Comparison of ENCODE assay signal across 1 cellular context in the genomic region with DNA sequence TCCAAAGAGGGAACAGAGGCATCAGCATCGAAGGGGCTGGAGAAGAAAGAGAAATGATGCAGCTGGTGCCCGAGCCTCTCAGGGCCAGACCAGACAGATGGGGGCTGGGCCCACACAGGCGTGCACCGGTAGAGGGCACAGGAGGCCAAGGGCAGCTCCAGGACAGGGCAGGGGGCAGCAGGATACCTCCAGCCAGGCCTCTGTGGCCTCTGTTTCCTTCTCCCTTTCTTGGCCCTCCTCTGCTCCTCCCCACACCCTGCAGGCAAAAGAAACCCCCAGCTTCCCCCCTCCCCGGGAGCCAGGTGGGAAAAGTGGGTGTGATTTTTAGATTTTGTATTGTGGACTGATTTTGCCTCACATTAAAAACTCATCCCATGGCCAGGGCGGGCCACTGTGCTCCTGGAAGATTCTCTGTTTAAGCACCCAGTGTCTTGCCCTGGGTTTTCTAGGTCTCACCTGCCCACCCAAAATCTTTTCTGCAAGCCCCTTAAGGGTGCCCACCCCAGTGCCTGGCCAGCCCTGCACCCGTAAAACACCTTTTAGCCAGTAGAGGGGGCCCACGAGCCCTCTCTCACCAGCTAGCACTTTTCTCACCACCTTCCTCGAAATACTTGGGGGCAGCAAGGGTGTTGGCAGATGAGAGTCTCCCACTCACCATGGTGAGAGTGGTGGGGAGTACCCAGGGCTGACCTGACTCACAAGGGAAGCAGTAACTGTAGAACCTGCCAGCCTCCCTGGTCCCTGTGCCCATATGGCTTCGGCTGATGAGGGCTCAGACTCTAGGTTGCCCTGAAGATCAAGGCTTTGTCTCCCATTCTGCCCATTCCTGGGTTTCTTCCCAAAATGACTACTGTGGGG.
A peak's percentile ranks its signal among the peaks of the same experiment; 100 is the strongest.
TF ChIP-seq lines count a peak whose summit lies in the region.

No MANE protein-coding gene starts in this region.

TF ChIP-seq in SK-N-SH treated with all-trans-retinoic acid at 6 μM for 48 hours, 23 proteins besides CTCF, POLR2A, EP300 and RAD21 (continued from another document):
- TF ChIP-seq, protein P1, sequence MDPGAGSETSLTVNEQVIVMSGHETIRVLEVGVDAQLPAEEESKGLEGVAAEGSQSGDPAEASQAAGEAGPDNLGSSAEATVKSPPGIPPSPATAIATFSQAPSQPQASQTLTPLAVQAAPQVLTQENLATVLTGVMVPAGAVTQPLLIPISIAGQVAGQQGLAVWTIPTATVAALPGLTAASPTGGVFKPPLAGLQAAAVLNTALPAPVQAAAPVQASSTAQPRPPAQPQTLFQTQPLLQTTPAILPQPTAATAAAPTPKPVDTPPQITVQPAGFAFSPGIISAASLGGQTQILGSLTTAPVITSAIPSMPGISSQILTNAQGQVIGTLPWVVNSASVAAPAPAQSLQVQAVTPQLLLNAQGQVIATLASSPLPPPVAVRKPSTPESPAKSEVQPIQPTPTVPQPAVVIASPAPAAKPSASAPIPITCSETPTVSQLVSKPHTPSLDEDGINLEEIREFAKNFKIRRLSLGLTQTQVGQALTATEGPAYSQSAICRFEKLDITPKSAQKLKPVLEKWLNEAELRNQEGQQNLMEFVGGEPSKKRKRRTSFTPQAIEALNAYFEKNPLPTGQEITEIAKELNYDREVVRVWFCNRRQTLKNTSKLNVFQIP (CRISPR knock-in tag; IDR thresholded peaks at IDR 0.05; ENCODE audit: borderline replicate concordance, low read depth): no peak
- 0 out of 2 replicates have a peak, but pooled peaks have one; percentile 64 for TF ChIP-seq ZNF565 (CRISPR knock-in tag; conservative IDR thresholded peaks at IDR 0.05; ENCODE audit: low read depth)
- TF ChIP-seq, protein P2, sequence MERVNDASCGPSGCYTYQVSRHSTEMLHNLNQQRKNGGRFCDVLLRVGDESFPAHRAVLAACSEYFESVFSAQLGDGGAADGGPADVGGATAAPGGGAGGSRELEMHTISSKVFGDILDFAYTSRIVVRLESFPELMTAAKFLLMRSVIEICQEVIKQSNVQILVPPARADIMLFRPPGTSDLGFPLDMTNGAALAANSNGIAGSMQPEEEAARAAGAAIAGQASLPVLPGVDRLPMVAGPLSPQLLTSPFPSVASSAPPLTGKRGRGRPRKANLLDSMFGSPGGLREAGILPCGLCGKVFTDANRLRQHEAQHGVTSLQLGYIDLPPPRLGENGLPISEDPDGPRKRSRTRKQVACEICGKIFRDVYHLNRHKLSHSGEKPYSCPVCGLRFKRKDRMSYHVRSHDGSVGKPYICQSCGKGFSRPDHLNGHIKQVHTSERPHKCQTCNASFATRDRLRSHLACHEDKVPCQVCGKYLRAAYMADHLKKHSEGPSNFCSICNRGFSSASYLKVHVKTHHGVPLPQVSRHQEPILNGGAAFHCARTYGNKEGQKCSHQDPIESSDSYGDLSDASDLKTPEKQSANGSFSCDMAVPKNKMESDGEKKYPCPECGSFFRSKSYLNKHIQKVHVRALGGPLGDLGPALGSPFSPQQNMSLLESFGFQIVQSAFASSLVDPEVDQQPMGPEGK (CRISPR knock-in tag; IDR thresholded peaks at IDR 0.05; ENCODE audit: borderline replicate concordance): no peak
- TF ChIP-seq, protein P3, sequence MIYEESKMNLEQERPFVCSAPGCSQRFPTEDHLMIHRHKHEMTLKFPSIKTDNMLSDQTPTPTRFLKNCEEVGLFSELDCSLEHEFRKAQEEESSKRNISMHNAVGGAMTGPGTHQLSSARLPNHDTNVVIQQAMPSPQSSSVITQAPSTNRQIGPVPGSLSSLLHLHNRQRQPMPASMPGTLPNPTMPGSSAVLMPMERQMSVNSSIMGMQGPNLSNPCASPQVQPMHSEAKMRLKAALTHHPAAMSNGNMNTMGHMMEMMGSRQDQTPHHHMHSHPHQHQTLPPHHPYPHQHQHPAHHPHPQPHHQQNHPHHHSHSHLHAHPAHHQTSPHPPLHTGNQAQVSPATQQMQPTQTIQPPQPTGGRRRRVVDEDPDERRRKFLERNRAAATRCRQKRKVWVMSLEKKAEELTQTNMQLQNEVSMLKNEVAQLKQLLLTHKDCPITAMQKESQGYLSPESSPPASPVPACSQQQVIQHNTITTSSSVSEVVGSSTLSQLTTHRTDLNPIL (CRISPR knock-in tag; IDR thresholded peaks at IDR 0.05; ENCODE audit: low read depth): no peak; the same call in 1 of the 2 replicates
- TF ChIP-seq PPARA (CRISPR knock-in tag; IDR thresholded peaks at IDR 0.05; ENCODE audit: borderline replicate concordance): no peak
- TF ChIP-seq SNAI2 (CRISPR knock-in tag; IDR thresholded peaks at IDR 0.05): no peak
- TF ChIP-seq ARNTL (CRISPR knock-in tag; IDR thresholded peaks at IDR 0.05; ENCODE audit: borderline replicate concordance, low read depth): 0 out of 2 replicates have a peak, but pooled peaks have one; percentile 57
- TF ChIP-seq BACH2 (CRISPR knock-in tag; IDR thresholded peaks at IDR 0.05; ENCODE audit: borderline replicate concordance): no peak
- no peak for TF ChIP-seq ZFP30 (CRISPR knock-in tag; IDR thresholded peaks at IDR 0.05)
- no peak for TF ChIP-seq OSR1 (CRISPR knock-in tag; IDR thresholded peaks at IDR 0.05)
- no peak for TF ChIP-seq ZFP3 (CRISPR knock-in tag; IDR thresholded peaks at IDR 0.05)
- TF ChIP-seq ZC3H10 (CRISPR knock-in tag; IDR thresholded peaks at IDR 0.05): no peak
- TF ChIP-seq, protein P4, sequence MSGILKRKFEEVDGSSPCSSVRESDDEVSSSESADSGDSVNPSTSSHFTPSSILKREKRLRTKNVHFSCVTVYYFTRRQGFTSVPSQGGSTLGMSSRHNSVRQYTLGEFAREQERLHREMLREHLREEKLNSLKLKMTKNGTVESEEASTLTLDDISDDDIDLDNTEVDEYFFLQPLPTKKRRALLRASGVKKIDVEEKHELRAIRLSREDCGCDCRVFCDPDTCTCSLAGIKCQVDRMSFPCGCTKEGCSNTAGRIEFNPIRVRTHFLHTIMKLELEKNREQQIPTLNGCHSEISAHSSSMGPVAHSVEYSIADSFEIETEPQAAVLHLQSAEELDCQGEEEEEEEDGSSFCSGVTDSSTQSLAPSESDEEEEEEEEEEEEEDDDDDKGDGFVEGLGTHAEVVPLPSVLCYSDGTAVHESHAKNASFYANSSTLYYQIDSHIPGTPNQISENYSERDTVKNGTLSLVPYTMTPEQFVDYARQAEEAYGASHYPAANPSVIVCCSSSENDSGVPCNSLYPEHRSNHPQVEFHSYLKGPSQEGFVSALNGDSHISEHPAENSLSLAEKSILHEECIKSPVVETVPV (CRISPR knock-in tag; IDR thresholded peaks at IDR 0.05): peak; percentile 30; the same call in 1 of the 2 replicates
- peak; percentile 84; the same call in 1 of the 2 replicates for TF ChIP-seq CSDC2 (CRISPR knock-in tag; IDR thresholded peaks at IDR 0.05)
- TF ChIP-seq ESRRG (CRISPR knock-in tag; IDR thresholded peaks at IDR 0.05): no peak
- TF ChIP-seq TCF4 (CRISPR knock-in tag; IDR thresholded peaks at IDR 0.05; ENCODE audit: borderline replicate concordance): no peak
